Comparison of ENCODE assay signal across 8 cellular contexts in genomic region chr12:96907681-96908163, GRCh38. TPM values are rescaled to one million over a fixed set of nuclear protein-coding genes. Genes with fewer than 3 reads are reported as not detected.
A peak's percentile ranks its signal among the peaks of the same experiment; 100 is the strongest.
DNase-seq lines count a peak whose midpoint lies in the region; ATAC-seq, FAIRE-seq and TF ChIP-seq lines count a peak whose summit lies in the region.

No MANE protein-coding gene starts in this region.

- H3K27me3 Mint-ChIP-seq in activated naive CD8-positive, alpha-beta T cell treated with anti-CD3 and anti-CD28 coated beads for 36 hours, result peaks cover 3% of the 10 kb centered on the region

- peak overlapping the region; percentile 94 for H3K4me3 Mint-ChIP-seq in activated naive CD8-positive, alpha-beta T cell treated with anti-CD3 and anti-CD28 coated beads for 36 hours

- peaks cover 27% of the 10 kb centered on the region for H3K36me3 Mint-ChIP-seq in activated naive CD8-positive, alpha-beta T cell treated with anti-CD3 and anti-CD28 coated beads for 36 hours

- no peak for TF ChIP-seq POLR2A in GM12892 (IDR thresholded peaks at IDR 0.05; ENCODE audit: low read depth, low read length)

- H3K9me3 Mint-ChIP-seq in activated naive CD8-positive, alpha-beta T cell treated with anti-CD3 and anti-CD28 coated beads for 36 hours, result no peaks in the 10 kb centered on the region

- H3K27ac Mint-ChIP-seq in activated naive CD8-positive, alpha-beta T cell treated with anti-CD3 and anti-CD28 coated beads for 36 hours, result peak overlapping the region; percentile 92

- ATAC-seq in HG02852 (IDR thresholded peaks at IDR 0.05; ENCODE audit: unreplicated experiment), result peak; percentile 23
- ATAC-seq in left ventricle myocardium superior, result peak; percentile 54

- DNase-seq in AG08396 (ENCODE audit: low spot score), result peak; percentile 41
- DNase-seq in GM12892 (ENCODE audit: insufficient read length), result no peak
- peak; percentile 69 for DNase-seq in NCI-H69 (lab: John Stamatoyannopoulos, UW)
- DNase-seq in activated naive CD8-positive, alpha-beta T cell treated with anti-CD3 and anti-CD28 coated beads for 36 hours, result peak; percentile 15
- DNase-seq in left ventricle myocardium superior, result peak; percentile 30
- DNase-seq in retina, result peak; percentile 76
- DNase-seq in NCI-H1048 (lab: John Stamatoyannopoulos, UW), result no peak

- peak; percentile 85 for FAIRE-seq in GM12892 (lab: Jason Lieb, UNC)

- peaks cover 43% of the 10 kb centered on the region for H3K4me1 Mint-ChIP-seq in activated naive CD8-positive, alpha-beta T cell treated with anti-CD3 and anti-CD28 coated beads for 36 hours

- intact Hi-C loops in left ventricle myocardium superior (cut with micrococcal nuclease), result no loop called here

RNA-seq across cellular contexts. Expression of gene NEDD1, which starts 0.7 kb away (rescaled TPM):
- 22.9 TPM for polyA plus RNA-seq in GM12892 (2012; ENCODE audit: missing spikeins)
- total RNA-seq in activated naive CD8-positive, alpha-beta T cell treated with anti-CD3 and anti-CD28 coated beads for 36 hours, result 10 to 100 TPM; 46.2 to 47.6 TPM
- 14.3 TPM for total RNA-seq in left ventricle myocardium superior

Comparison
In these comparisons a context has a peak if more than half of its experiments do, and no peak if none do; other contexts are left out.
1. DNase-seq: peak in AG08396 (single experiment), NCI-H69 (single experiment), activated naive CD8-positive, alpha-beta T cell treated with anti-CD3 and anti-CD28 coated beads for 36 hours (single experiment), left ventricle myocardium superior (single experiment) and retina (single experiment); none in GM12892 (single experiment) and NCI-H1048 (single experiment).